In the genomic region with DNA sequence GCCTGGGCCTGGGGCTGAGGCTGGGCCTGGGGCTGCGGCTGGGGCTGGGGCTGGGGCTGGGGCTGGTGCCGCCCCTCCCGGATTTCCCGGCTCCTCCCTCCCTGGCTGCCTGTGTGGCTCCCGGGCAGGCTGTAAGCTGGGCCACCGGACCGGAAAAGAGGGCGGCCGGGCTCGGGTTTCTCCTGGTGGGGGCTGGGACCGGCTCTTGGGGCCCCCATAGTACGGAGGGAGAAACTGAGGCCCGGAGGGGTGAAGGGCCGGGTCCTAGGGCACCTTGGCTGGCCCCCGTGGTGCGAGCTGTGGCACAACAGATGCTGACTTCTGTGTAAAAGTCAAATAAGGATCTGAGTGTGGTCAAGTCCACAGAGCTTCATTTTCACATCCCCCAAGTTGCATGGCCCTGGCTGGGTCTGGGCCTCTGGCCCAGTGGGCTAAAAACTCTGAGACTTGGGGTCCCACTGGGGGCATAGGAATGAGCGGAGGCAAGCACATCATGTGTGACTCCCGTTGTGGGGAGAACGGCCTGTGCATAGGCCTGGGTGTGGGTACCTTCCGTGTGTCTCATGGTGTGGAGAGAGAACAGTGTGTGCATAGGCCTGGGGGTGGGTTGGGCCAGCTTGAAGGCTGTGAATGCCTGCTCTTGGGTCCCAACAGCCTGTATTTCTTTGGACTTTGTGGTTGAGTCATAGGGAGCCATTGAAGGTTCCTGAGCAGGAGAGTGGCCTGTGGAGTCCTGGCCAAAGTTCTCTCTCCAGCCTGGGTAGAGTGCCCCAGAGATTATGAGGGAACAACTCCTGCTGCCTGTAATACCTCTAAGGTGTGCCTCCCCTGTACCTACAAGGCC, we compare ENCODE assay signal across 9 cellular contexts.
A peak's percentile ranks its signal among the peaks of the same experiment; 100 is the strongest.
DNase-seq lines count a peak whose midpoint lies in the region; ATAC-seq and TF ChIP-seq lines count a peak whose summit lies in the region.
"Had no signal": no experiment of that assay in that cellular context is flagged by ENCODE, and none has a peak within 500 bp of the region (broad histone marks: within the 10 kb centered on the region; RNA-seq: fewer than 3 reads in every experiment).

No MANE protein-coding gene starts in this region.

- peak overlapping the region; percentile 25 for H3K4me2 ChIP-seq in H9 (ENCODE audit: insufficient read depth, insufficient read length, low read length)

- H2BK12ac ChIP-seq in H9 (ENCODE audit: insufficient read length, low read depth, low read length) = no peak overlapping the region

- no peak for TF ChIP-seq CTCF in AG04450 (IDR thresholded peaks at IDR 0.05; ENCODE audit: low read depth, low read length)
- no peak for TF ChIP-seq CTCF in H9 (conservative IDR thresholded peaks at IDR 0.05)
- no peak for TF ChIP-seq CTCF in colonic mucosa (IDR thresholded peaks at IDR 0.05)
- no peak for TF ChIP-seq CTCF in mucosa of descending colon (IDR thresholded peaks at IDR 0.05)

- no peak overlapping the region for H3K23ac ChIP-seq in H9 (ENCODE audit: insufficient read length, low read depth, low read length)

- no peak overlapping the region for H4K91ac ChIP-seq in H9 (ENCODE audit: insufficient read length, low read depth, low read length)

- H2BK120ac ChIP-seq in H9 (ENCODE audit: low read depth, low read length, poor library complexity, severe bottlenecking) = no peak overlapping the region

- H3K36me3 Mint-ChIP-seq in H9 (ENCODE audit: insufficient read depth in 1 of 3, low read depth in 3 of 3) = no peaks in the 10 kb centered on the region; a peak in 1 of 7 replicates

- peak overlapping the region; percentile 80 for H3K27ac ChIP-seq in AG04450 (ENCODE audit: low read depth, low read length)
- no peak overlapping the region for H3K27ac ChIP-seq in H9 (ENCODE audit: insufficient read length, low read depth, low read length)
- peak overlapping the region; percentile 47 for H3K27ac ChIP-seq in colonic mucosa

- H3K79me1 ChIP-seq in H9 (ENCODE audit: insufficient read depth, low read depth, low read length, poor library complexity, severe bottlenecking) = no peaks in the 10 kb centered on the region

- H3K23me2 ChIP-seq in H9 (ENCODE audit: insufficient read length, low read depth, low read length, poor library complexity, severe bottlenecking) = peaks cover 8% of the 10 kb centered on the region

- CTCF ChIA-PET in AG04450 (lab: Charles Lee) = interaction anchor here (0.8 to 1.2 kb wide), 4 partner anchors 9 to 17 kb away, joined by 3 to 5 read pairs (median 4); no protein-coding TSS in a partner anchor

- H3K4ac ChIP-seq in H9 (ENCODE audit: low read depth, low read length) = no peak overlapping the region

- H3K9me3 ChIP-seq in AG04450 (ENCODE audit: control insufficient read depth, insufficient read depth, low read length) (no peaks in the 10 kb centered on the region), H9 (ENCODE audit: control insufficient read depth, low read depth, low read length) (no peaks in the 10 kb centered on the region), colonic mucosa (no peaks in the 10 kb centered on the region), mucosa of descending colon (no peaks in the 10 kb centered on the region)

- H3K4me1 Mint-ChIP-seq in H9 = peaks cover 25 to 51% of the 10 kb centered on the region in 2 experiments

- POLR2A ChIA-PET in AG04450 (lab: Yijun Ruan, JAX) = interaction anchor here (0.7 to 1.7 kb wide), 7 partner anchors 14 to 99 kb away, joined by 3 to 10 read pairs (median 5); no protein-coding TSS in a partner anchor

- DNase-seq in AG04450 (ENCODE audit: low read depth, low spot score) (no peak), H9 (no peak), colonic mucosa (peak; percentile 40), mucosa of descending colon (peak in 2 of 3 donors; percentile 28 to 48), NCI-H2029 (lab: John Stamatoyannopoulos, UW) (no peak), HuH-7.5 (ENCODE audit: low spot score) (no peak)
- DNase-seq in stimulated activated CD4-positive, alpha-beta T cell treated with anti-CD3 and anti-CD28 coated beads, Interleukin-4, amount 100 ng/mL, for 24 hours = no peak
- DNase-seq: activated B cell treated with CpG ODN at 0.5 μM for 24 hours had no signal

- H3K27me3 Mint-ChIP-seq in H9 (ENCODE audit: low read depth) = peaks cover 1% of the 10 kb centered on the region

- H2BK20ac ChIP-seq in H9 (ENCODE audit: low read depth, low read length, poor library complexity, severe bottlenecking) = no peak overlapping the region

- H4K20me1 ChIP-seq in H9 (ENCODE audit: control insufficient read depth, insufficient read depth, insufficient read length) = no peaks in the 10 kb centered on the region

- H4K5ac ChIP-seq in H9 (ENCODE audit: insufficient read length, low read depth, low read length) = no peak overlapping the region

- no peak overlapping the region for H3K18ac ChIP-seq in H9 (ENCODE audit: insufficient read length, low read depth, low read length)

- no peak overlapping the region for H4K8ac ChIP-seq in H9 (replicated peaks; ENCODE audit: insufficient read length, low read depth, low read length)

- no peak overlapping the region for H3K56ac ChIP-seq in H9 (ENCODE audit: insufficient read length, low read depth, low read length)

- no peak overlapping the region for H2AFZ ChIP-seq in H9 (ENCODE audit: low read length)

- H3K4me3 Mint-ChIP-seq in H9 = peak overlapping the region; percentile 32 to 61
- H3K4me3 Mint-ChIP-seq: activated B cell treated with CpG ODN at 0.5 μM for 24 hours had no signal

- no peak overlapping the region for H2BK15ac ChIP-seq in H9 (ENCODE audit: low read depth, low read length)

- ATAC-seq in mucosa of descending colon (peak; percentile 27), HG03457 (IDR thresholded peaks at IDR 0.05; ENCODE audit: unreplicated experiment) (no peak)

- no peaks in the 10 kb centered on the region for H3K27me3 ChIP-seq in AG04450 (ENCODE audit: control insufficient read depth, insufficient read depth, low read length)
- H3K27me3 ChIP-seq in H9 (ENCODE audit: insufficient read depth, low read length) = no peaks in the 10 kb centered on the region
- H3K27me3 ChIP-seq in colonic mucosa = peaks cover 15% of the 10 kb centered on the region

- H3K9me3 Mint-ChIP-seq in H9 = no peaks in the 10 kb centered on the region; a peak in 1 of 5 replicates
- H3K9me3 Mint-ChIP-seq: activated B cell treated with CpG ODN at 0.5 μM for 24 hours had no signal

- intact Hi-C loops in colonic mucosa (cut with DNase I) = no loop called here
- intact Hi-C loops in mucosa of descending colon (cut with DNase I, micrococcal nuclease) = no loop called here

- H3K4me3 ChIP-seq in AG04450 (ENCODE audit: low read depth, low read length) = peak overlapping the region; percentile 13
- H3K4me3 ChIP-seq in colonic mucosa = peak overlapping the region; percentile 4
- H3K4me3 ChIP-seq in mucosa of descending colon = no peak overlapping the region

- H3K14ac ChIP-seq in H9 (ENCODE audit: insufficient read depth, low read length) = no peak overlapping the region

- H2AK5ac ChIP-seq in H9 (ENCODE audit: insufficient read length, low read length) = no peak overlapping the region

- no peak overlapping the region for H2BK5ac ChIP-seq in H9 (ENCODE audit: insufficient read length, low read length)

- no peak overlapping the region for H3T11ph ChIP-seq in H9 (ENCODE audit: low read length)

- H3K79me2 ChIP-seq in H9 (ENCODE audit: insufficient read depth, low read length) = no peaks in the 10 kb centered on the region

- H3K9ac ChIP-seq in H9 (ENCODE audit: extremely low read depth, insufficient read length, low read length) (no peak overlapping the region), colonic mucosa (ENCODE audit: low read depth in 2 of 2, low read length in 2 of 2) (no peak overlapping the region)

- peak overlapping the region in 1 of 3 experiments; percentile 97; a peak in 3 of 7 replicates for H3K27ac Mint-ChIP-seq in H9
- H3K27ac Mint-ChIP-seq: activated B cell treated with CpG ODN at 0.5 μM for 24 hours had no signal

- WGBS in H9 (ENCODE audit: extremely low coverage, insufficient read length, low lambda C conversion rate) = no CpG with 5 or more reads among the region's 20 CpGs

- no peaks in the 10 kb centered on the region for H3K4me1 ChIP-seq in H9 (ENCODE audit: insufficient read depth, low read length)
- H3K4me1 ChIP-seq in colonic mucosa = no peaks in the 10 kb centered on the region
- H3K4me1 ChIP-seq in mucosa of descending colon (ENCODE audit: low read depth) = peaks cover 6% of the 10 kb centered on the region

- no peaks in the 10 kb centered on the region for H3K36me3 ChIP-seq in colonic mucosa
- no peaks in the 10 kb centered on the region for H3K36me3 ChIP-seq in mucosa of descending colon (ENCODE audit: low read depth)

Comparison
In these comparisons a context has a peak if more than half of its experiments do, and no peak if none do; other contexts are left out.
1. DNase-seq: peak in colonic mucosa (single experiment) and mucosa of descending colon (2 of 3); none in AG04450 (single experiment), H9 (single experiment), stimulated activated CD4-positive, alpha-beta T cell treated with anti-CD3 and anti-CD28 coated beads, Interleukin-4, amount 100 ng/mL, for 24 hours (single experiment), NCI-H2029 (single experiment) and HuH-7.5 (single experiment).